In the genomic region with DNA sequence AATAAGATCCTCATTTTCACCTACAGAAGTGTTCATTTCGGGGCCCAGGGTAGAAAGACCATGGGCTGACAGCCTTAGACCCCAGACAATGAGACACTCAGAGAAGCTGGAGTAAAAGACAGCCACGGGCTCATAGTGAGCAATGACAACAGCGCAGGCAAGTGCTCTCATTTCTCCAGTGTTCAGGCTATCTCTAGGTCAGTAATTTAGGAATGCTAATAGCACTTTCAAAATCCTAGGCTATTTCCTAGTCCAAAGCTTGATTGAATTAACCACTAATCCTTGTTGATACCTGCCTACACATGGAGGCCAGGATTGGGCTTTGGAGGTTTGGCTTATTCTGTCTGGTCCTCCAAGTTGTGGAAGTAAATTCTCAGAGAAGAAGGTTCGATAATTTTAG, we compare ENCODE assay signal across 18 cellular contexts.
"Had no signal": no experiment of that assay in that cellular context is flagged by ENCODE, and none has a peak within 500 bp of the region (broad histone marks: within the 10 kb centered on the region; RNA-seq: fewer than 3 reads in every experiment).

No MANE protein-coding gene starts in this region.

- H3K9me3 ChIP-seq: adrenal gland, right lobe of liver, stomach, upper lobe of left lung had no signal

- H3K27me3 ChIP-seq: adrenal gland, right lobe of liver, stomach, upper lobe of left lung had no signal

- H3K27ac ChIP-seq: adrenal gland, parathyroid adenoma, right lobe of liver, upper lobe of left lung had no signal

- H3K4me1 ChIP-seq: parathyroid adenoma, right lobe of liver had no signal

- DNase-seq: activated B cell treated with CpG ODN at 0.5 μM for 24 hours; activated CD4-positive, alpha-beta memory T cell treated with anti-CD3 and anti-CD28 coated beads for 36 hours; activated CD4-positive, alpha-beta T cell treated with anti-CD3 and anti-CD28 coated beads for 4 hours; activated gamma-delta T cell treated with Interleukin-2 at 50 U/mL for 16 hours; activated T-cell treated with anti-CD3 and anti-CD28 coated beads for 4 hours; adrenal gland; caudate nucleus; erythroblast; mesenchymal stem cell; natural killer cell; right lobe of liver; small intestine; stimulated activated CD4-positive, alpha-beta T cell treated with anti-CD3 and anti-CD28 coated beads, Interleukin-4, amount 100 ng/mL, for 24 hours; stomach; upper lobe of left lung had no signal

- H2AFZ ChIP-seq: parathyroid adenoma had no signal

- H3K79me2 ChIP-seq: parathyroid adenoma had no signal

- H3K4me3 ChIP-seq: adrenal gland, right lobe of liver, stomach, upper lobe of left lung had no signal

- ATAC-seq: activated naive CD4-positive, alpha-beta T cell treated with anti-CD3 and anti-CD28 coated beads, Interleukin-2, amount 50 U/mL, for 72 hours; natural killer cell; right lobe of liver; stimulated activated effector memory CD8-positive, alpha-beta T cell treated with anti-CD3 and anti-CD28 coated beads, Interleukin-12 subunit alpha, Interleukin-12 subunit beta, amount 100 ng/mL, for 72 hours had no signal

- H3K36me3 ChIP-seq: adrenal gland, right lobe of liver, upper lobe of left lung had no signal

- H3K9ac ChIP-seq: parathyroid adenoma had no signal
